ENCODE assay signal across 15 cellular contexts in the genomic region with DNA sequence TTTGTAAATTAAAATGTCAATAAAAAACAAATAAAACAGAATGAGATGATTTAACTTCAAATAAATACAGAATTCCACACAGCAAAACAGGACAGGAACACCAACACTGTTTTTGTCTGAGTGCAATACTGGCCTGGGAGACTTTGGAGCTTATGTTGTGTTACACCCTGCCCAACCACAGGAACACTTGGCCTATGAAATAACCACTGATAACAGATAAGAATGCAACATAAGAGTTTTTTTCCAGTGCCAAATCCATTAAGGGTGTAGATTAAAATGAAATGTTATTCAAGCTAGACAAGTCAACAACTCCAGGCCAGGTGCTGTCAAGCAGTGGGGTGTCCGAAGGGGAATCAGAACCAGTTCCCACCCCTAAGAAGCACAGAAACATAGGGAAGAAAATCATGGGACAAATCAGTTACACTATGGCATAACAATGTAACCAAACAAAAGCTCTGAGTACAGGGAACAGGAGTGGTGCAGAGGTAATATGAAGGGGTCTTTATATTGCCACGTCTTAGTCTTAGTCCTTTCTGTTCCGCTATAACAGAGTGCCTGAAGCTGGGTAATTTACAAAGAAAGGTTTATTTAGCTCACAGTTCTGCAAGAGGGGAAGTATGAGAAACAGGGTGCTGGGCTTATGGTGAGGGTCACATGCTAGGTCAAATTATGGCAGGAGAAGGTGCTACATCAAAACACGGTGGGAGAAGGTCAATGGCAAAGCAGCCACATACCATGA. TPM values are rescaled to one million over a fixed set of nuclear protein-coding genes. Genes with fewer than 3 reads are reported as not detected.
DNase-seq lines count a peak whose midpoint lies in the region; ATAC-seq, FAIRE-seq and TF ChIP-seq lines count a peak whose summit lies in the region.
"Had no signal": no experiment of that assay in that cellular context is flagged by ENCODE, and none has a peak within 500 bp of the region (broad histone marks: within the 10 kb centered on the region; RNA-seq: fewer than 3 reads in every experiment).

No MANE protein-coding gene starts in this region.

- FAIRE-seq in small intestine (lab: Jason Lieb, UNC), result no peak
- FAIRE-seq: A549, HTR-8/SVneo had no signal

- H3K4me1 ChIP-seq in small intestine (ENCODE audit: control insufficient read depth in 2 of 2, insufficient read depth in 1 of 2, low read depth in 1 of 2, low read length in 1 of 2), result peaks cover 4 to 24% of the 10 kb centered on the region in 2 donors

- DNase-seq in activated T-cell treated with anti-CD3 and anti-CD28 coated beads, Interleukin-2, amount 50 U/mL, for 24 hours, result no peak
- DNase-seq in activated T-cell treated with anti-CD3 and anti-CD28 coated beads, Interleukin-2, amount 50 U/mL, for 48 hours, result no peak
- DNase-seq in left ventricle myocardium superior (no peak), small intestine (peak; percentile 87), activated gamma-delta T cell treated with Interleukin-2 at 50 U/mL for 16 hours (no peak), NOMO-1 treated with DMSO at 0.1 percent for 48 hours (lab: John Stamatoyannopoulos, UW; ENCODE audit: unreplicated experiment) (no peak)
- no peak for DNase-seq in activated CD4-positive, alpha-beta T cell treated with anti-CD3 and anti-CD28 coated beads for 1 hour
- DNase-seq: caudate nucleus, NCI-H1105 treated with DMSO at 0.1 percent for 48 hours, SK-N-SH, upper lobe of right lung had no signal

- H3K27ac ChIP-seq in VCaP, result peak overlapping the region; percentile 9; the same call in 1 of the 2 replicates
- H3K27ac ChIP-seq in small intestine (ENCODE audit: low read depth in 1 of 2, low read length in 1 of 2), result peak overlapping the region; percentile 63 to 77
- H3K27ac ChIP-seq: A549, epithelial cell of prostate, upper lobe of right lung had no signal

- H3K27me3 ChIP-seq in small intestine (ENCODE audit: control insufficient read depth in 2 of 2, insufficient read depth in 2 of 2, low read length in 2 of 2), result no peaks in the 10 kb centered on the region
- H3K27me3 ChIP-seq: upper lobe of right lung had no signal

- intact Hi-C loops in left ventricle myocardium superior (cut with micrococcal nuclease), result no loop called here

- H3K36me3 Mint-ChIP-seq in activated T-cell treated with anti-CD3 and anti-CD28 coated beads, Interleukin-2, amount 50 U/mL, for 24 hours (ENCODE audit: low read depth), result peaks cover 82% of the 10 kb centered on the region

- ATAC-seq in left ventricle myocardium superior, result peak; percentile 7
- ATAC-seq: A549, upper lobe of right lung had no signal

- WGBS in small intestine, 3 donors, result 31 to 62% (median 34%) methylated on average over 4 of the region's 4 CpGs

- H3K27ac Mint-ChIP-seq in activated T-cell treated with anti-CD3 and anti-CD28 coated beads, Interleukin-2, amount 50 U/mL, for 24 hours, result no peak overlapping the region

- TF ChIP-seq CTCF in VCaP (conservative IDR thresholded peaks at IDR 0.05), result no peak

- peak overlapping the region in 1 of 2 donors; percentile 20 for H3K4me3 ChIP-seq in small intestine (ENCODE audit: low read depth in 1 of 2, low read length in 2 of 2)
- H3K4me3 ChIP-seq: A549, upper lobe of right lung had no signal

- H3K27me3 Mint-ChIP-seq in activated T-cell treated with anti-CD3 and anti-CD28 coated beads, Interleukin-2, amount 50 U/mL, for 24 hours, result no peaks in the 10 kb centered on the region

- H3K9me3 ChIP-seq in small intestine (ENCODE audit: control insufficient read depth, low read depth), result no peaks in the 10 kb centered on the region
- H3K9me3 ChIP-seq: A549, SK-N-SH, upper lobe of right lung had no signal

- H3K4me3 Mint-ChIP-seq in activated T-cell treated with anti-CD3 and anti-CD28 coated beads, Interleukin-2, amount 50 U/mL, for 24 hours, result peak overlapping the region; percentile 4

- H3K36me3 ChIP-seq in small intestine (ENCODE audit: control insufficient read depth in 2 of 2, insufficient read depth in 2 of 2, low read length in 2 of 2), result peaks cover 0 to 7% of the 10 kb centered on the region in 2 donors

- H3K9me3 Mint-ChIP-seq in activated T-cell treated with anti-CD3 and anti-CD28 coated beads, Interleukin-2, amount 50 U/mL, for 24 hours, result no peaks in the 10 kb centered on the region

- H3K4me1 Mint-ChIP-seq in activated T-cell treated with anti-CD3 and anti-CD28 coated beads, Interleukin-2, amount 50 U/mL, for 24 hours (ENCODE audit: low read depth), result peaks cover 52% of the 10 kb centered on the region

RNA-seq across cellular contexts. Expression of a gene that starts 3.8 kb away (rescaled TPM):
- total RNA-seq in left ventricle myocardium superior, result 143 TPM
- polyA plus RNA-seq in small intestine, result 10 to 100 TPM; 67.2 to 89.9 (median 83.8) TPM

RNA-seq across cellular contexts. Expression of a gene that starts 34.5 kb away (rescaled TPM):
- total RNA-seq in left ventricle myocardium superior, result 1.9 TPM
- polyA plus RNA-seq in small intestine, result 1 to 10 TPM; 1.1 to 2.2 (median 1.6) TPM
